ENCODE assay signal across 23 cellular contexts in genomic region chr16:20781697-20782096, GRCh38. TPM values are rescaled to one million over a fixed set of nuclear protein-coding genes. Genes with fewer than 3 reads are reported as not detected.
A peak's percentile ranks its signal among the peaks of the same experiment; 100 is the strongest.
DNase-seq lines count a peak whose midpoint lies in the region; ATAC-seq and TF ChIP-seq lines count a peak whose summit lies in the region.
"Had no signal": no experiment of that assay in that cellular context is flagged by ENCODE, and none has a peak within 500 bp of the region (broad histone marks: within the 10 kb centered on the region; RNA-seq: fewer than 3 reads in every experiment).

No MANE protein-coding gene starts in this region.

- H2BK12ac ChIP-seq in mesenchymal stem cell (ENCODE audit: low read length in 2 of 2) = no peak overlapping the region

- H2BK120ac ChIP-seq in mesenchymal stem cell (ENCODE audit: low read depth, low read length) = no peak overlapping the region

- DNase-seq in GF-D8 (lab: John Stamatoyannopoulos, UW) (peak; percentile 77), NB4 (ENCODE audit: low read depth) (peak; percentile 65), SIG-M5 treated with dmso at 0.1 percent for 504 hours (lab: John Stamatoyannopoulos, UW; ENCODE audit: unreplicated experiment) (peak; percentile 81), memory B cell (ENCODE audit: low spot score in 2 of 2) (no peak), mesenchymal stem cell (no peak)
- DNase-seq in activated CD4-positive, alpha-beta T cell treated with anti-CD3 and anti-CD28 coated beads, Interleukin-2, amount 50 U/mL, for 48 hours = no peak
- no peak for DNase-seq in activated CD4-positive, alpha-beta T cell treated with anti-CD3 and anti-CD28 coated beads, Interleukin-2, amount 50 U/mL, for 1 hour
- DNase-seq: 8988T; C1 segment of cervical spinal cord; CD8-positive, alpha-beta T cell; DND-41; KG1; NCI-H1048; NCI-H1417 treated with DMSO at 0.1 percent for 48 hours; NCI-H187; NCI-H446 treated with DMSO at 0.1 percent for 48 hours; NCI-H526 treated with DMSO at 0.1 percent for 48 hours; SW 1271 had no signal

- H3K23ac ChIP-seq in mesenchymal stem cell (ENCODE audit: low read length in 2 of 2) = no peak overlapping the region

- H3K4me3 ChIP-seq in NB4 (ENCODE audit: low read depth, low read length) (no peak overlapping the region), mesenchymal stem cell (ENCODE audit: insufficient read depth in 1 of 2, low read depth in 1 of 2, low read length in 2 of 2) (no peak overlapping the region)
- H3K4me3 ChIP-seq: GM23338, HAP-1, SJSA1 had no signal

- no peak overlapping the region for H3K18ac ChIP-seq in mesenchymal stem cell (ENCODE audit: low read depth in 1 of 2, low read length in 2 of 2)

- H4K91ac ChIP-seq in mesenchymal stem cell (ENCODE audit: low read length) = no peak overlapping the region

- no peak overlapping the region for H2BK15ac ChIP-seq in mesenchymal stem cell (ENCODE audit: low read depth, poor library complexity, severe bottlenecking)

- no peak overlapping the region for H2AFZ ChIP-seq in mesenchymal stem cell (ENCODE audit: low read depth, low read length)
- H2AFZ ChIP-seq: GM23338 had no signal

- WGBS in mesenchymal stem cell = no CpG with 5 or more reads among the region's 1 CpG

- no peak for TF ChIP-seq CTCF in NB4 (IDR thresholded peaks at IDR 0.05; ENCODE audit: low read depth, low read length)

- H3K4me1 ChIP-seq in mesenchymal stem cell (ENCODE audit: control insufficient read depth, insufficient read depth, low read depth, low read length) = no peaks in the 10 kb centered on the region
- H3K4me1 ChIP-seq: HAP-1, SJSA1 had no signal

- H3K9me3 ChIP-seq in mesenchymal stem cell (ENCODE audit: control insufficient read depth, low read length) = no peaks in the 10 kb centered on the region
- H3K9me3 ChIP-seq: HAP-1, SJSA1 had no signal

- H3K9me3 Mint-ChIP-seq in memory B cell = no peaks in the 10 kb centered on the region
- H3K9me3 Mint-ChIP-seq: CD8-positive, alpha-beta T cell; GM23338 had no signal

- no peak overlapping the region for H3K27ac ChIP-seq in mesenchymal stem cell (ENCODE audit: low read length, poor library complexity, severe bottlenecking)
- H3K27ac ChIP-seq: SJSA1 had no signal

- H3K14ac ChIP-seq in mesenchymal stem cell (ENCODE audit: low read length in 2 of 2) = no peak overlapping the region

- no peak for ATAC-seq in memory B cell (ENCODE audit: low read depth)
- no peak for ATAC-seq in HG03196 (IDR thresholded peaks at IDR 0.05; ENCODE audit: unreplicated experiment)
- ATAC-seq: CD8-positive, alpha-beta T cell; GM23338; Panc1 had no signal

- no peaks in the 10 kb centered on the region for H3K36me3 Mint-ChIP-seq in memory B cell

- TF ChIP-seq POLR2A in NB4 (IDR thresholded peaks at IDR 0.05; ENCODE audit: extremely low read depth, insufficient read length) = no peak

- no peaks in the 10 kb centered on the region for H3K36me3 ChIP-seq in mesenchymal stem cell (ENCODE audit: control insufficient read depth in 1 of 2, insufficient read depth in 2 of 2, low read depth in 1 of 2, low read length in 2 of 2)
- H3K36me3 ChIP-seq: HAP-1, SJSA1 had no signal

- H3K4me1 Mint-ChIP-seq in memory B cell = no peaks in the 10 kb centered on the region
- H3K4me1 Mint-ChIP-seq: GM23338 had no signal

- H3K4ac ChIP-seq in mesenchymal stem cell (ENCODE audit: low read depth in 1 of 2, low read length in 2 of 2) = no peak overlapping the region

- H3K27me3 ChIP-seq in mesenchymal stem cell (ENCODE audit: control insufficient read depth in 1 of 2, insufficient read depth in 1 of 2, low read length in 2 of 2) = no peaks in the 10 kb centered on the region
- H3K27me3 ChIP-seq: SJSA1 had no signal

- H2BK5ac ChIP-seq in mesenchymal stem cell (ENCODE audit: low read depth, low read length, poor library complexity, severe bottlenecking) = no peak overlapping the region

- H4K8ac ChIP-seq in mesenchymal stem cell (ENCODE audit: low read length) = no peak overlapping the region

- H3K4me3 Mint-ChIP-seq in memory B cell = no peak overlapping the region
- H3K4me3 Mint-ChIP-seq: CD8-positive, alpha-beta T cell; GM23338 had no signal

- no peak overlapping the region for H3K4me2 ChIP-seq in mesenchymal stem cell (ENCODE audit: low read length, poor library complexity, severe bottlenecking)
- H3K4me2 ChIP-seq: GM23338 had no signal

- no peaks in the 10 kb centered on the region for H3K27me3 Mint-ChIP-seq in memory B cell

- no peak overlapping the region for H3K9ac ChIP-seq in mesenchymal stem cell (ENCODE audit: low read length)

- H3K79me1 ChIP-seq in mesenchymal stem cell (replicated peaks; ENCODE audit: low read length, poor library complexity, severe bottlenecking) = no peaks in the 10 kb centered on the region

- H3K27ac Mint-ChIP-seq in memory B cell = peak overlapping the region; percentile 20
- H3K27ac Mint-ChIP-seq: CD8-positive, alpha-beta T cell; GM23338 had no signal

- H2AK5ac ChIP-seq in mesenchymal stem cell (ENCODE audit: low read length, severe bottlenecking) = no peak overlapping the region

RNA-seq across cellular contexts. Expression of gene ACSM3, which starts 17.9 kb away (rescaled TPM):
- polyA plus RNA-seq in mesenchymal stem cell (2013, experiment 1 of 2) = 0.25 TPM
- polyA plus RNA-seq in mesenchymal stem cell (2013, experiment 2 of 2) = 0.15 TPM

RNA-seq across cellular contexts. Expression of gene ERI2, which starts 24.6 kb away (rescaled TPM):
- polyA plus RNA-seq in mesenchymal stem cell (2013, experiment 1 of 2) = 5.4 TPM
- polyA plus RNA-seq in mesenchymal stem cell (2013, experiment 2 of 2) = 5.5 TPM

RNA-seq across cellular contexts. Expression of gene REXO5, which starts 24.6 kb away (rescaled TPM):
- 0.88 TPM for polyA plus RNA-seq in mesenchymal stem cell (2013, experiment 1 of 2)
- 1.2 TPM for polyA plus RNA-seq in mesenchymal stem cell (2013, experiment 2 of 2)

RNA-seq across cellular contexts. Expression of gene THUMPD1, which starts 40.1 kb away (rescaled TPM):
- 18.4 TPM for polyA plus RNA-seq in mesenchymal stem cell (2013, experiment 1 of 2)
- polyA plus RNA-seq in mesenchymal stem cell (2013, experiment 2 of 2) = 19.5 TPM

Comparison
In these comparisons a context has a peak if more than half of its experiments do, and no peak if none do; other contexts are left out.
1. DNase-seq: peak in GF-D8 (single experiment), NB4 (single experiment) and SIG-M5 treated with dmso at 0.1 percent for 504 hours (single experiment); none in memory B cell (0 of 2), activated CD4-positive, alpha-beta T cell treated with anti-CD3 and anti-CD28 coated beads, Interleukin-2, amount 50 U/mL, for 48 hours (0 of 2), activated CD4-positive, alpha-beta T cell treated with anti-CD3 and anti-CD28 coated beads, Interleukin-2, amount 50 U/mL, for 1 hour (single experiment) and mesenchymal stem cell (single experiment).